18 cellular contexts compared by ENCODE assay signal in the genomic region with DNA sequence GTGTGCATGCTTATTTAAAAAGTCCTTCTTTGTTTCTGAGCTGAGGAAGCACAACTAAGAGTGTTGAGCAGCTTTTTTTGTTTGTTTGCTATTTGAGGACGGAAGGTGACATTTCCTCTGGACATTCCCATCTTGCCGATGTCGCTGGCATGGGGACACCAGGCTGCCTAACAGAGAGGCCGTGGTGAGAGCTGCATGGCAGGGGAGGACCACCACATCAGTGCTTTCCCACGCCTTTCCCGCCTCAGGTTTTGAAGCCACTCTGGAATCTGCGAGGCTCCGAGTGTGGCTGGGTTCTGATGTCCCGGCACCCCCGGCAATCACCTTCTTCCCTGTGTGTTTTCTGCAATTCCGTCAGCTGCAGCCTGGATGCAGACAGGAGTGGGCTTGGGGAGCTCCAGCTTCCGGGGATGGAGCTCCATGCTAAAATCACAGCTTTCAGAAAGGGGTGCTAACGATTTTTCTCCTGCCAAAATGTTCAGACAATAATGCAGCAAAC.
"Had no signal": no experiment of that assay in that cellular context is flagged by ENCODE, and none has a peak within 500 bp of the region (broad histone marks: within the 10 kb centered on the region; RNA-seq: fewer than 3 reads in every experiment).

No MANE protein-coding gene starts in this region.

- H3K27me3 ChIP-seq: neural progenitor cell, testis, tibial nerve had no signal

- H3K9me3 Mint-ChIP-seq: dendritic cell treated with granulocyte-macrophage colony-stimulating factor and Interleukin-4, amounts not matched to agents 40 ng/mL and 50 ng/mL, for 4 days; stimulated activated naive B cell treated with anti-CD40 and anti-IgM and Interleukin-4, amounts not matched to agents 10 μg/mL and 1 μg/mL and 100 μg/mL, for 72 hours; stimulated activated naive CD8-positive, alpha-beta T cell treated with anti-CD3 and anti-CD28 coated beads, Interleukin-15, amount 100 ng/mL, for 72 hours had no signal

- H3K27ac Mint-ChIP-seq: dendritic cell treated with granulocyte-macrophage colony-stimulating factor and Interleukin-4, amounts not matched to agents 40 ng/mL and 50 ng/mL, for 4 days; immature natural killer cell; naive thymus-derived CD4-positive, alpha-beta T cell; neural progenitor cell; stimulated activated naive B cell treated with anti-CD40 and anti-IgM and Interleukin-4, amounts not matched to agents 10 μg/mL and 1 μg/mL and 100 μg/mL, for 72 hours; stimulated activated naive CD8-positive, alpha-beta T cell treated with anti-CD3 and anti-CD28 coated beads, Interleukin-15, amount 100 ng/mL, for 72 hours had no signal

- H2AFZ ChIP-seq: neural progenitor cell had no signal

- H3K9ac ChIP-seq: neural progenitor cell had no signal

- ATAC-seq: gastroesophageal sphincter; naive thymus-derived CD4-positive, alpha-beta T cell; sciatic nerve; stimulated activated naive B cell treated with anti-CD40 and anti-IgM and Interleukin-4, amounts not matched to agents 10 μg/mL and 1 μg/mL and 100 μg/mL, for 72 hours; stimulated activated naive CD8-positive, alpha-beta T cell treated with anti-CD3 and anti-CD28 coated beads, Interleukin-15, amount 100 ng/mL, for 72 hours had no signal

- H3K36me3 ChIP-seq: esophagus squamous epithelium, gastroesophageal sphincter, neural progenitor cell, tibial nerve had no signal

- H3K4me3 ChIP-seq: gastroesophageal sphincter, neural progenitor cell, testis, tibial nerve had no signal

- H3K27me3 Mint-ChIP-seq: dendritic cell treated with granulocyte-macrophage colony-stimulating factor and Interleukin-4, amounts not matched to agents 40 ng/mL and 50 ng/mL, for 4 days; stimulated activated naive B cell treated with anti-CD40 and anti-IgM and Interleukin-4, amounts not matched to agents 10 μg/mL and 1 μg/mL and 100 μg/mL, for 72 hours had no signal

- H3K4me1 Mint-ChIP-seq: immature natural killer cell; naive thymus-derived CD4-positive, alpha-beta T cell; stimulated activated naive B cell treated with anti-CD40 and anti-IgM and Interleukin-4, amounts not matched to agents 10 μg/mL and 1 μg/mL and 100 μg/mL, for 72 hours; stimulated activated naive CD8-positive, alpha-beta T cell treated with anti-CD3 and anti-CD28 coated beads, Interleukin-15, amount 100 ng/mL, for 72 hours had no signal

- H3K4me3 Mint-ChIP-seq: dendritic cell treated with granulocyte-macrophage colony-stimulating factor and Interleukin-4, amounts not matched to agents 40 ng/mL and 50 ng/mL, for 4 days; immature natural killer cell; naive thymus-derived CD4-positive, alpha-beta T cell; neural progenitor cell; stimulated activated naive B cell treated with anti-CD40 and anti-IgM and Interleukin-4, amounts not matched to agents 10 μg/mL and 1 μg/mL and 100 μg/mL, for 72 hours; stimulated activated naive CD8-positive, alpha-beta T cell treated with anti-CD3 and anti-CD28 coated beads, Interleukin-15, amount 100 ng/mL, for 72 hours had no signal

- H3K27ac ChIP-seq: esophagus squamous epithelium, gastroesophageal sphincter, neural progenitor cell, testis, tibial nerve had no signal

- H3K4me1 ChIP-seq: gastroesophageal sphincter, neural progenitor cell, testis, tibial nerve had no signal

- FAIRE-seq: kidney had no signal

- H3K36me3 Mint-ChIP-seq: immature natural killer cell; neural progenitor cell; stimulated activated naive B cell treated with anti-CD40 and anti-IgM and Interleukin-4, amounts not matched to agents 10 μg/mL and 1 μg/mL and 100 μg/mL, for 72 hours had no signal

- DNase-seq: esophagus squamous epithelium; foreskin fibroblast; glutamatergic neuron; immature natural killer cell; kidney; mesendoderm; naive thymus-derived CD4-positive, alpha-beta T cell; occipital lobe; stimulated activated CD4-positive, alpha-beta T cell treated with anti-CD3 and anti-CD28 coated beads, Interleukin-2, amount 100 ng/mL, for 24 hours; stimulated activated CD4-positive, alpha-beta T cell treated with anti-CD3 and anti-CD28 coated beads, Interleukin-4, amount 100 ng/mL, for 4 hours; stimulated activated naive B cell treated with anti-CD40 and anti-IgM and Interleukin-4, amounts not matched to agents 10 μg/mL and 1 μg/mL and 100 μg/mL, for 72 hours; stimulated activated naive CD8-positive, alpha-beta T cell treated with anti-CD3 and anti-CD28 coated beads, Interleukin-15, amount 100 ng/mL, for 72 hours; testis had no signal

- H3K9me3 ChIP-seq: testis had no signal

- H3K4me2 ChIP-seq: neural progenitor cell had no signal
